Comparison of ENCODE assay signal across 1 cellular context in the genomic region with DNA sequence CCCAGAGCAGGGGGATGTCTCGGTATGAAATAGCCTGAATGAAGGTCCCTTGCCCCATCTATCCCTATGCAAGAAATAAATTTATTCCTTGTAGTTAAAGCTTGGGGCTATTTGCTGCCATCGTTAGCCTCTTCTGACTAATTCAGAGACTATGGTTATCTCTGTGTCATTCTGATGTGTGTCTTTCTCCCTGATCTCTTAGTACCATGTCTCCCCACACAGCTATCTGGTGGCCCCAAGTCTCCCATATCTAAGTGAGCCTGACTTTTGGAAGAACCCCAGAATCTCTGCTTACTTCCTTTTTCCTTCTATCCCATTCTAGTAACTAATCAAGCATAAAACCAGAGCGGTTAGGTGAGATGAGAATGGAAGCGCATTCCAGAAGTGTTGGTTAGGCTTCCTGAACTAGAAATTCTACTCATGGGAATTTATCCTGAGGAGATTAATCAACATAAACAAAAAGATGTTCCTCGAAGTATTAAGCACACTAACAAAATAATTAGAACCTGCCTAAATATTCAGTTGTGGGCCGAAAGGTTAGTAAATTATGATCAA.
TF ChIP-seq lines count a peak whose summit lies in the region.

No MANE protein-coding gene starts in this region.

TF ChIP-seq in GM23338, 12 proteins besides CTCF, POLR2A, EP300 and RAD21 (continued from another document):
- TF ChIP-seq, protein P1, sequence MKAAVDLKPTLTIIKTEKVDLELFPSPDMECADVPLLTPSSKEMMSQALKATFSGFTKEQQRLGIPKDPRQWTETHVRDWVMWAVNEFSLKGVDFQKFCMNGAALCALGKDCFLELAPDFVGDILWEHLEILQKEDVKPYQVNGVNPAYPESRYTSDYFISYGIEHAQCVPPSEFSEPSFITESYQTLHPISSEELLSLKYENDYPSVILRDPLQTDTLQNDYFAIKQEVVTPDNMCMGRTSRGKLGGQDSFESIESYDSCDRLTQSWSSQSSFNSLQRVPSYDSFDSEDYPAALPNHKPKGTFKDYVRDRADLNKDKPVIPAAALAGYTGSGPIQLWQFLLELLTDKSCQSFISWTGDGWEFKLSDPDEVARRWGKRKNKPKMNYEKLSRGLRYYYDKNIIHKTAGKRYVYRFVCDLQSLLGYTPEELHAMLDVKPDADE (IDR thresholded peaks at IDR 0.05), result no peak
- TF ChIP-seq ZNF331 (CRISPR knock-in tag; IDR thresholded peaks at IDR 0.05; ENCODE audit: low read depth) (no peak), NANOG (IDR thresholded peaks at IDR 0.05; ENCODE audit: borderline replicate concordance) (no peak), EZH2 (IDR thresholded peaks at IDR 0.05; ENCODE audit: low read depth, unreplicated experiment) (no peak), JUNB (IDR thresholded peaks at IDR 0.05; ENCODE audit: unreplicated experiment) (no peak), ZNF114 (CRISPR knock-in tag; IDR thresholded peaks at IDR 0.05) (no peak), POLR2AphosphoS5 (IDR thresholded peaks at IDR 0.05; ENCODE audit: low read depth) (no peak), STAT1 (IDR thresholded peaks at IDR 0.05; ENCODE audit: unreplicated experiment) (no peak), EZH2phosphoT487 (IDR thresholded peaks at IDR 0.05; ENCODE audit: unreplicated experiment) (no peak)
- TF ChIP-seq, protein P2, sequence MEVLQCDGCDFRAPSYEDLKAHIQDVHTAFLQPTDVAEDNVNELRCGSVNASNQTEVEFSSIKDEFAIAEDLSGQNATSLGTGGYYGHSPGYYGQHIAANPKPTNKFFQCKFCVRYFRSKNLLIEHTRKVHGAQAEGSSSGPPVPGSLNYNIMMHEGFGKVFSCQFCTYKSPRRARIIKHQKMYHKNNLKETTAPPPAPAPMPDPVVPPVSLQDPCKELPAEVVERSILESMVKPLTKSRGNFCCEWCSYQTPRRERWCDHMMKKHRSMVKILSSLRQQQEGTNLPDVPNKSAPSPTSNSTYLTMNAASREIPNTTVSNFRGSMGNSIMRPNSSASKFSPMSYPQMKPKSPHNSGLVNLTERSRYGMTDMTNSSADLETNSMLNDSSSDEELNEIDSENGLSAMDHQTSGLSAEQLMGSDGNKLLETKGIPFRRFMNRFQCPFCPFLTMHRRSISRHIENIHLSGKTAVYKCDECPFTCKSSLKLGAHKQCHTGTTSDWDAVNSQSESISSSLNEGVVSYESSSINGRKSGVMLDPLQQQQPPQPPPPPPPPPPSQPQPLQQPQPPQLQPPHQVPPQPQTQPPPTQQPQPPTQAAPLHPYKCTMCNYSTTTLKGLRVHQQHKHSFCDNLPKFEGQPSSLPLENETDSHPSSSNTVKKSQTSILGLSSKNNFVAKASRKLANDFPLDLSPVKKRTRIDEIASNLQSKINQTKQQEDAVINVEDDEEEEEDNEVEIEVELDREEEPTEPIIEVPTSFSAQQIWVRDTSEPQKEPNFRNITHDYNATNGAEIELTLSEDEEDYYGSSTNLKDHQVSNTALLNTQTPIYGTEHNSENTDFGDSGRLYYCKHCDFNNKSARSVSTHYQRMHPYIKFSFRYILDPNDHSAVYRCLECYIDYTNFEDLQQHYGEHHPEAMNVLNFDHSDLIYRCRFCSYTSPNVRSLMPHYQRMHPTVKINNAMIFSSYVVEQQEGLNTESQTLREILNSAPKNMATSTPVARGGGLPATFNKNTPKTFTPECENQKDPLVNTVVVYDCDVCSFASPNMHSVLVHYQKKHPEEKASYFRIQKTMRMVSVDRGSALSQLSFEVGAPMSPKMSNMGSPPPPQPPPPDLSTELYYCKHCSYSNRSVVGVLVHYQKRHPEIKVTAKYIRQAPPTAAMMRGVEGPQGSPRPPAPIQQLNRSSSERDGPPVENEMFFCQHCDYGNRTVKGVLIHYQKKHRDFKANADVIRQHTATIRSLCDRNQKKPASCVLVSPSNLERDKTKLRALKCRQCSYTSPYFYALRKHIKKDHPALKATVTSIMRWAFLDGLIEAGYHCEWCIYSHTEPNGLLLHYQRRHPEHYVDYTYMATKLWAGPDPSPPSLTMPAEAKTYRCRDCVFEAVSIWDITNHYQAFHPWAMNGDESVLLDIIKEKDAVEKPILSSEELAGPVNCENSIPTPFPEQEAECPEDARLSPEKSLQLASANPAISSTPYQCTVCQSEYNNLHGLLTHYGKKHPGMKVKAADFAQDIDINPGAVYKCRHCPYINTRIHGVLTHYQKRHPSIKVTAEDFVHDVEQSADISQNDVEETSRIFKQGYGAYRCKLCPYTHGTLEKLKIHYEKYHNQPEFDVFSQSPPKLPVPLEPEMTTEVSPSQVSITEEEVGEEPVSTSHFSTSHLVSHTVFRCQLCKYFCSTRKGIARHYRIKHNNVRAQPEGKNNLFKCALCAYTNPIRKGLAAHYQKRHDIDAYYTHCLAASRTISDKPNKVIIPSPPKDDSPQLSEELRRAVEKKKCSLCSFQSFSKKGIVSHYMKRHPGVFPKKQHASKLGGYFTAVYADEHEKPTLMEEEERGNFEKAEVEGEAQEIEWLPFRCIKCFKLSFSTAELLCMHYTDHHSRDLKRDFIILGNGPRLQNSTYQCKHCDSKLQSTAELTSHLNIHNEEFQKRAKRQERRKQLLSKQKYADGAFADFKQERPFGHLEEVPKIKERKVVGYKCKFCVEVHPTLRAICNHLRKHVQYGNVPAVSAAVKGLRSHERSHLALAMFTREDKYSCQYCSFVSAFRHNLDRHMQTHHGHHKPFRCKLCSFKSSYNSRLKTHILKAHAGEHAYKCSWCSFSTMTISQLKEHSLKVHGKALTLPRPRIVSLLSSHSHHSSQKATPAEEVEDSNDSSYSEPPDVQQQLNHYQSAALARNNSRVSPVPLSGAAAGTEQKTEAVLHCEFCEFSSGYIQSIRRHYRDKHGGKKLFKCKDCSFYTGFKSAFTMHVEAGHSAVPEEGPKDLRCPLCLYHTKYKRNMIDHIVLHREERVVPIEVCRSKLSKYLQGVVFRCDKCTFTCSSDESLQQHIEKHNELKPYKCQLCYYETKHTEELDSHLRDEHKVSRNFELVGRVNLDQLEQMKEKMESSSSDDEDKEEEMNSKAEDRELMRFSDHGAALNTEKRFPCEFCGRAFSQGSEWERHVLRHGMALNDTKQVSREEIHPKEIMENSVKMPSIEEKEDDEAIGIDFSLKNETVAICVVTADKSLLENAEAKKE (CRISPR knock-in tag; IDR thresholded peaks at IDR 0.05), result no peak
